In genomic region chr13:53249236-53249635, GRCh38 we compare ENCODE assay signal across 2 cellular contexts.
TF ChIP-seq lines count a peak whose summit lies in the region.

No MANE protein-coding gene starts in this region.

TF ChIP-seq in GM23338, 12 proteins besides CTCF, POLR2A, EP300 and RAD21 (continued from another document):
- no peak for TF ChIP-seq ZNF462 (CRISPR knock-in tag; IDR thresholded peaks at IDR 0.05)
- TF ChIP-seq REST (IDR thresholded peaks at IDR 0.05; ENCODE audit: unreplicated experiment) = no peak
- no peak for TF ChIP-seq EZH2phosphoT487 (IDR thresholded peaks at IDR 0.05; ENCODE audit: unreplicated experiment)
- no peak for TF ChIP-seq STAT1 (IDR thresholded peaks at IDR 0.05; ENCODE audit: unreplicated experiment)
- no peak for TF ChIP-seq POLR2AphosphoS5 (IDR thresholded peaks at IDR 0.05; ENCODE audit: low read depth)
- TF ChIP-seq JUNB (IDR thresholded peaks at IDR 0.05; ENCODE audit: unreplicated experiment) = no peak
- TF ChIP-seq ZNF114 (CRISPR knock-in tag; IDR thresholded peaks at IDR 0.05) = no peak

TF ChIP-seq in WTC11, 78 proteins besides CTCF, POLR2A, EP300 and RAD21 (continued from another document):
- 0 out of 2 replicates have a peak, but pooled peaks have one; percentile 27 for TF ChIP-seq ZBTB43 (CRISPR knock-in tag; IDR thresholded peaks at IDR 0.05)
